In genomic region chr6:5180636-5181035, GRCh38 we compare ENCODE assay signal across 15 cellular contexts.
"Had no signal": no experiment of that assay in that cellular context is flagged by ENCODE, and none has a peak within 500 bp of the region (broad histone marks: within the 10 kb centered on the region; RNA-seq: fewer than 3 reads in every experiment).

No MANE protein-coding gene starts in this region.

- H3K27ac ChIP-seq: cardiac muscle cell, lower lobe of right lung, prostate gland, spleen, thyroid gland had no signal

- H3K9me3 ChIP-seq: lower lobe of right lung, prostate gland, spleen, thyroid gland had no signal

- H3K36me3 Mint-ChIP-seq: natural killer cell had no signal

- H3K4me3 Mint-ChIP-seq: activated CD4-positive, alpha-beta memory T cell treated with anti-CD3 and anti-CD28 coated beads for 36 hours; activated naive CD4-positive, alpha-beta T cell treated with anti-CD3 and anti-CD28 coated beads, Interleukin-2, amount 10 ng/mL, durations not matched to agents 7 days and 5 days; natural killer cell had no signal

- H3K36me3 ChIP-seq: cardiac muscle cell, lower lobe of right lung, prostate gland, spleen, thyroid gland had no signal

- H3K27me3 Mint-ChIP-seq: activated CD4-positive, alpha-beta memory T cell treated with anti-CD3 and anti-CD28 coated beads for 36 hours; activated naive CD4-positive, alpha-beta T cell treated with anti-CD3 and anti-CD28 coated beads, Interleukin-2, amount 10 ng/mL, durations not matched to agents 7 days and 5 days had no signal

- H3K27me3 ChIP-seq: cardiac muscle cell, spleen, thyroid gland had no signal

- H3K4me3 ChIP-seq: cardiac muscle cell, lower lobe of right lung, prostate gland, spleen, thyroid gland had no signal

- H3K9me3 Mint-ChIP-seq: activated CD4-positive, alpha-beta memory T cell treated with anti-CD3 and anti-CD28 coated beads for 36 hours; natural killer cell had no signal

- H3K4me1 ChIP-seq: lower lobe of right lung, prostate gland, thyroid gland had no signal

- DNase-seq: activated CD4-positive, alpha-beta memory T cell treated with anti-CD3 and anti-CD28 coated beads for 36 hours; activated CD4-positive, alpha-beta T cell treated with anti-CD3 and anti-CD28 coated beads for 48 hours; activated effector memory CD4-positive, alpha-beta T cell treated with Interleukin-2 at 50 U/mL for 16 hours; activated naive CD4-positive, alpha-beta T cell treated with anti-CD3 and anti-CD28 coated beads, Interleukin-2, amount 10 ng/mL, durations not matched to agents 7 days and 5 days; activated T-cell treated with anti-CD3 and anti-CD28 coated beads, Interleukin-2, amount 50 U/mL, for 48 hours; foreskin fibroblast; left colon; lower lobe of right lung; natural killer cell; spleen; stimulated activated CD4-positive, alpha-beta T cell treated with anti-CD3 and anti-CD28 coated beads, Interleukin-4, amount 100 ng/mL, for 1 hour; stimulated activated naive CD8-positive, alpha-beta T cell treated with anti-CD3 and anti-CD28 coated beads, Interleukin-15, Interleukin-2, amounts not matched to agents 100 U/mL and 50 U/mL, for 24 hours; thyroid gland had no signal

- H3K27ac Mint-ChIP-seq: activated CD4-positive, alpha-beta memory T cell treated with anti-CD3 and anti-CD28 coated beads for 36 hours; natural killer cell had no signal
